19 cellular contexts compared by ENCODE assay signal in genomic region chr18:80143876-80144275, GRCh38. TPM values are rescaled to one million over a fixed set of nuclear protein-coding genes. Genes with fewer than 3 reads are reported as not detected.
DNase-seq lines count a peak whose midpoint lies in the region; ATAC-seq, FAIRE-seq and TF ChIP-seq lines count a peak whose summit lies in the region.
"Had no signal": no experiment of that assay in that cellular context is flagged by ENCODE, and none has a peak within 500 bp of the region (broad histone marks: within the 10 kb centered on the region; RNA-seq: fewer than 3 reads in every experiment).

No MANE protein-coding gene starts in this region.

- H3K4me2 ChIP-seq in GM23248 (ENCODE audit: unreplicated experiment): no peak overlapping the region
- H3K4me2 ChIP-seq in endothelial cell of umbilical vein (ENCODE audit: insufficient read depth, low read length): no peak overlapping the region
- H3K4me2 ChIP-seq: neural progenitor cell had no signal

- H3K4me3 ChIP-seq in GM23248: no peak overlapping the region
- no peak overlapping the region for H3K4me3 ChIP-seq in endothelial cell of umbilical vein (replicated peaks in 1 of 3; ENCODE audit: insufficient read depth in 1 of 3, low read depth in 1 of 3, low read length in 3 of 3)
- H3K4me3 ChIP-seq: ascending aorta, heart left ventricle, neural progenitor cell, prostate gland had no signal

- peaks cover 14% of the 10 kb centered on the region for H3K36me3 Mint-ChIP-seq in osteocyte (ENCODE audit: unreplicated experiment)
- peaks cover 15% of the 10 kb centered on the region for H3K36me3 Mint-ChIP-seq in nephron progenitor cell (ENCODE audit: low read depth)
- H3K36me3 Mint-ChIP-seq in immature natural killer cell: peaks cover 3 to 14% (median 6%) of the 10 kb centered on the region in 3 donors

- H3K9me3 Mint-ChIP-seq in osteocyte (ENCODE audit: unreplicated experiment): no peaks in the 10 kb centered on the region
- H3K9me3 Mint-ChIP-seq in nephron progenitor cell: no peaks in the 10 kb centered on the region
- no peaks in the 10 kb centered on the region for H3K9me3 Mint-ChIP-seq in immature natural killer cell
- H3K9me3 Mint-ChIP-seq: CD8-positive, alpha-beta T cell; neural progenitor cell; stimulated activated effector memory CD8-positive, alpha-beta T cell treated with anti-CD3 and anti-CD28 coated beads, Interleukin-12 subunit alpha, Interleukin-12 subunit beta, amount 100 ng/mL, for 72 hours had no signal

- H3F3A ChIP-seq in GM23248 (ENCODE audit: insufficient read depth): peaks cover 20% of the 10 kb centered on the region; the same call in 1 of the 2 replicates

- no peaks in the 10 kb centered on the region for H3K27me3 Mint-ChIP-seq in osteocyte (ENCODE audit: unreplicated experiment)
- H3K27me3 Mint-ChIP-seq in nephron progenitor cell (ENCODE audit: low read depth, poor library complexity): no peaks in the 10 kb centered on the region
- peaks cover 0 to 12% (median 6%) of the 10 kb centered on the region in 3 donors for H3K27me3 Mint-ChIP-seq in immature natural killer cell (ENCODE audit: low read depth in 3 of 3)

- no peak overlapping the region for H3K27ac ChIP-seq in GM23248
- no peak overlapping the region for H3K27ac ChIP-seq in endothelial cell of umbilical vein (ENCODE audit: insufficient read depth, low read depth, low read length)
- H3K27ac ChIP-seq: ascending aorta, heart left ventricle, neural progenitor cell, prostate gland had no signal

- H3K27ac Mint-ChIP-seq in osteocyte (ENCODE audit: unreplicated experiment) (peak overlapping the region; percentile 36), nephron progenitor cell (no peak overlapping the region), immature natural killer cell (no peak overlapping the region)
- H3K27ac Mint-ChIP-seq: CD8-positive, alpha-beta T cell; neural progenitor cell; stimulated activated effector memory CD8-positive, alpha-beta T cell treated with anti-CD3 and anti-CD28 coated beads, Interleukin-12 subunit alpha, Interleukin-12 subunit beta, amount 100 ng/mL, for 72 hours had no signal

- H3K36me3 ChIP-seq in GM23248 (ENCODE audit: low read depth): peaks cover 8% of the 10 kb centered on the region; the same call in 1 of the 2 replicates
- H3K36me3 ChIP-seq in endothelial cell of umbilical vein (ENCODE audit: control insufficient read depth in 2 of 2, extremely low read depth in 1 of 2, insufficient read depth in 2 of 2, low read length in 2 of 2): peaks cover 2% of the 10 kb centered on the region in 2 experiments
- H3K36me3 ChIP-seq: prostate gland had no signal

- H3K27me3 ChIP-seq in GM23248 (replicated peaks; ENCODE audit: insufficient read depth) (no peaks in the 10 kb centered on the region), endothelial cell of umbilical vein (ENCODE audit: control insufficient read depth in 2 of 2, insufficient read depth in 2 of 2, low read length in 2 of 2) (no peaks in the 10 kb centered on the region)
- H3K27me3 ChIP-seq: ascending aorta, heart left ventricle, neural progenitor cell had no signal

- intact Hi-C loops in endothelial cell of umbilical vein (cut with micrococcal nuclease): no loop called here

- dilution Hi-C loops in endothelial cell of umbilical vein (cut with MboI; ENCODE audit: extremely low pct_ligation_motif_present, low sequenced_read_pairs): no loop called here

- H3K79me2 ChIP-seq in GM23248 (ENCODE audit: insufficient read depth) (no peaks in the 10 kb centered on the region), endothelial cell of umbilical vein (ENCODE audit: control insufficient read depth, insufficient read depth, low read length) (no peaks in the 10 kb centered on the region)

- no peak overlapping the region for H2AFZ ChIP-seq in GM23248
- H2AFZ ChIP-seq in endothelial cell of umbilical vein (ENCODE audit: low read depth, low read length): no peak overlapping the region
- H2AFZ ChIP-seq: neural progenitor cell had no signal

- H3K4me1 Mint-ChIP-seq in osteocyte (ENCODE audit: unreplicated experiment) (peaks cover 24% of the 10 kb centered on the region), nephron progenitor cell (no peaks in the 10 kb centered on the region), immature natural killer cell (peaks cover 14 to 17% of the 10 kb centered on the region in 2 donors)

- H3K9me3 ChIP-seq in GM23248 (ENCODE audit: low read depth) (no peaks in the 10 kb centered on the region), endothelial cell of umbilical vein (replicated peaks; ENCODE audit: control insufficient read depth, insufficient read depth, low read length) (no peaks in the 10 kb centered on the region)
- H3K9me3 ChIP-seq: ascending aorta, heart left ventricle, prostate gland had no signal

- ATAC-seq in GM21381 (IDR thresholded peaks at IDR 0.05; ENCODE audit: unreplicated experiment): no peak
- ATAC-seq: CD8-positive, alpha-beta T cell; heart left ventricle; stimulated activated effector memory CD8-positive, alpha-beta T cell treated with anti-CD3 and anti-CD28 coated beads, Interleukin-12 subunit alpha, Interleukin-12 subunit beta, amount 100 ng/mL, for 72 hours had no signal

- TF ChIP-seq POLR2A in endothelial cell of umbilical vein (IDR thresholded peaks at IDR 0.05; ENCODE audit: low read depth, low read length): no peak

- BruUV-seq in endothelial cell of umbilical vein (replicated peaks; lab: Mats Ljungman, UMichigan): no TSS peak

- peak; percentile 76 for FAIRE-seq in endothelial cell of umbilical vein (lab: Jason Lieb, UNC)

- H3K4me3 Mint-ChIP-seq in osteocyte (ENCODE audit: unreplicated experiment) (no peak overlapping the region), nephron progenitor cell (no peak overlapping the region), immature natural killer cell (no peak overlapping the region)
- H3K4me3 Mint-ChIP-seq: CD8-positive, alpha-beta T cell; neural progenitor cell; stimulated activated effector memory CD8-positive, alpha-beta T cell treated with anti-CD3 and anti-CD28 coated beads, Interleukin-12 subunit alpha, Interleukin-12 subunit beta, amount 100 ng/mL, for 72 hours had no signal

- 18 to 28% methylated on average over 2 of the region's 2 CpGs for WGBS in GM23248 (ENCODE audit: low coverage in 1 of 2, low lambda C conversion rate in 2 of 2, missing lambda C conversion rate in 2 of 2), 2 experiments

- CTCF ChIA-PET in endothelial cell of umbilical vein (lab: Charles Lee): interaction anchor here (1.1 to 5.5 kb wide), 2 partner anchors 14 to 15 kb away, joined by 3 to 53 read pairs; no protein-coding TSS in a partner anchor

- no peaks in the 10 kb centered on the region for H3K9me1 ChIP-seq in endothelial cell of umbilical vein (replicated peaks; ENCODE audit: control insufficient read depth, extremely low read depth, insufficient read depth, low read length)

- peaks cover 10% of the 10 kb centered on the region; the same call in 1 of the 2 replicates for H3K4me1 ChIP-seq in GM23248 (ENCODE audit: insufficient read depth)
- peaks cover 8% of the 10 kb centered on the region for H3K4me1 ChIP-seq in endothelial cell of umbilical vein (ENCODE audit: control insufficient read depth, extremely low read depth, insufficient read depth, low read length)
- H3K4me1 ChIP-seq: ascending aorta, neural progenitor cell, prostate gland had no signal

- in situ Hi-C loops in GM23248 (cut with MboI): no loop called here
- in situ Hi-C loops in SK-MEL-5 (cut with HindIII; ENCODE audit: low pct_unique_long_range_greater_than_20kb, low sequenced_read_pairs): no loop called here

- TF ChIP-seq CTCF in endothelial cell of umbilical vein (IDR thresholded peaks at IDR 0.05; ENCODE audit: extremely low read depth in 1 of 2, insufficient read depth in 1 of 2, low read depth in 1 of 2, low read length in 2 of 2): no peak
- TF ChIP-seq CTCF in osteocyte (IDR thresholded peaks at IDR 0.05): no peak
- TF ChIP-seq CTCF in nephron progenitor cell (IDR thresholded peaks at IDR 0.05): no peak

- no peaks in the 10 kb centered on the region for H3K9me2 ChIP-seq in GM23248 (ENCODE audit: insufficient read depth)

- POLR2A ChIA-PET in endothelial cell of umbilical vein (lab: Charles Lee): no interaction called here

- H4K20me1 ChIP-seq in GM23248 (ENCODE audit: insufficient read depth) (no peaks in the 10 kb centered on the region), endothelial cell of umbilical vein (replicated peaks; ENCODE audit: control insufficient read depth, extremely low read depth, insufficient read depth, low read length) (no peaks in the 10 kb centered on the region)

- DNase-seq in GM23248 (peak; percentile 27), SK-MEL-5 (ENCODE audit: low read depth, low spot score) (peak; percentile 4), endothelial cell of umbilical vein (ENCODE audit: low read depth, low spot score) (peak; percentile 75), osteocyte (ENCODE audit: extremely low spot score, unreplicated experiment) (no peak), nephron progenitor cell (no peak), immature natural killer cell (no peak)
- DNase-seq: activated naive CD4-positive, alpha-beta T cell treated with anti-CD3 and anti-CD28 coated beads, Interleukin-2, amount 50 U/mL, for 16 hours; activated T-cell treated with anti-CD3 and anti-CD28 coated beads, Interleukin-2, amount 50 U/mL, for 48 hours; CD8-positive, alpha-beta T cell; heart left ventricle; NCI-H2081 treated with DMSO at 0.1 percent for 48 hours; SHP77; stimulated activated CD4-positive, alpha-beta T cell treated with anti-CD3 and anti-CD28 coated beads, Interleukin-1b, Interleukin-23, amount 100 ng/mL, for 48 hours; SW 1271 had no signal

- H3K9ac ChIP-seq in GM23248 (no peak overlapping the region), endothelial cell of umbilical vein (replicated peaks; ENCODE audit: extremely low read depth, insufficient read depth, low read length) (no peak overlapping the region)
- H3K9ac ChIP-seq: neural progenitor cell had no signal

TF ChIP-seq in endothelial cell of umbilical vein, 7 proteins besides CTCF, POLR2A, EP300 and RAD21 (continues in another document):
- TF ChIP-seq FOS (IDR thresholded peaks at IDR 0.05; ENCODE audit: borderline replicate concordance, insufficient read depth, low read length): peak; percentile 27

RNA-seq across cellular contexts. Expression of gene ADNP2, which starts 34.8 kb away (rescaled TPM):
- total RNA-seq in GM23248 (2014; rRNA removed; shearing (Covaris generic)): 11.3 and 14.3 TPM in 2 replicates
- polyA plus RNA-seq in GM23248 (2016; fragmentation: Nextera tagmentation; extraction: Ambion mirVana) (3.5 and 3.7 TPM in 2 replicates), endothelial cell of umbilical vein (8.5 and 10.2 TPM in 2 replicates), immature natural killer cell (1 to 10 TPM; 3.6 to 7.2 (median 5.2) TPM)
- total RNA-seq in SK-MEL-5 (2014; rRNA removed; shearing (Covaris generic)): 13.3 and 14.3 TPM in 2 replicates
- 14.0 and 21.1 TPM in 2 replicates for polyA plus RNA-seq in SK-MEL-5 (2015; cell fraction: cytosol; rRNA removed)
- polyA plus RNA-seq in SK-MEL-5 (2015; cell fraction: nucleus; rRNA removed): 13.0 and 15.2 TPM in 2 replicates
- total RNA-seq in endothelial cell of umbilical vein (19.8 and 20.6 TPM in 2 replicates), osteocyte (18.6 and 19.2 TPM in 2 replicates)
- 8.0 TPM in 2 replicates for polyA plus RNA-seq in endothelial cell of umbilical vein (2011; cell fraction: cytosol; rRNA removed)
- polyA plus RNA-seq in endothelial cell of umbilical vein (2011; cell fraction: nucleus; rRNA removed): 13.5 and 15.8 TPM in 2 replicates
- 10.7 and 13.7 TPM in 2 replicates for polyA plus RNA-seq in endothelial cell of umbilical vein (2012)
- polyA minus RNA-seq in endothelial cell of umbilical vein: 18.1 and 19.3 TPM in 2 replicates
- polyA minus RNA-seq in endothelial cell of umbilical vein (2011; cell fraction: cytosol; rRNA and poly(A)+ RNA removed): 15.2 TPM
- 14.4 and 19.8 TPM in 2 replicates for polyA minus RNA-seq in endothelial cell of umbilical vein (2011; cell fraction: nucleus; rRNA and poly(A)+ RNA removed)

Comparison
In these comparisons a context has a peak if more than half of its experiments do, and no peak if none do; other contexts are left out.
1. DNase-seq: peak in GM23248 (single experiment), SK-MEL-5 (single experiment) and endothelial cell of umbilical vein (single experiment); none in osteocyte (single experiment), nephron progenitor cell (single experiment) and immature natural killer cell (0 of 3).